10 cellular contexts compared by ENCODE assay signal in the genomic region with DNA sequence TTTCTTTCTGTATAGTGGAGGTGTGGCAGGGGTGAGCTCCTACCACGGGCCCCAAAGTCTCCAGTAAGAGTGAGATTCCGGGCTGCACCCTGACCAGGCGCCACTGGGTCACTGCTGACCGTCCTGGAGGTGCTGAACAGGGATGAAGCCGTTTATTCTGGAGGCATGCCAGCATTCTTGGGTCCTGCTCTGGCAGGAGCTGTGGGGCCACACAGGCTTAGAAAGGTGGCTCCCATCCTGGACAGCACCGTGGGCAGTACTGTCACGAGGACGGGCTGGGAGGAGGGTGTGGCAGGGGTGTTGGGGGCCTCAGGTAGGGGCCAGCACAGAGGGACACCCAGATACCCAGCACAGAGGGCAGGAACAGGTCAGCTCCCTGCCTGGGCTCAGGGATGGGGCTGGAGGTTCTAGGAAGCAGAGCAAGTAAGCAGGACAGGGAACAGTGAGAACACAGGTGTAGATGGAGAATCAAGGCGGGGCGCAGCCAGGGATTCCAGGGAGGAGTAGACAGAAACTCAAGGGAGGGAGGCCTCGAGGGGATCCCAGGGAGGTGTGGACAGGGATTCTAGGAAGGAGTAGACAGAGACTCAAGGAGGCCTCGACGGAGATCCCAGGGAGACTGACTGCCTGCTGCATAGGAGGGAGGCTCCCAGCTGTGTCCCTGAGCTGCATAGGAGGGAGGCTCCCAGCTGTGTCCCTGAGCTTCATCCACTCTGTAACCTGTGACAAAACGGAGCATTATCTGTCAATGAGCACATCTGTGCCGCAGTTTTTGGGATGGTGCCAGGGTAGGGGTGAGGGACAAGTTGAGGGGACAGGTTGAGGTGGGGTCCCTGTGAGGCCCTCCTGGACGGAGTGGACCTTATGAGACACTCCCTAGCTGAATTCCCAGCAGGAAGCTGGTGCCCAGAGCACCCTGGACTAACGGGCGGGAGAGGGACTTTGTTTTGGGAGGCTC. TPM values are rescaled to one million over a fixed set of nuclear protein-coding genes. Genes with fewer than 3 reads are reported as not detected.
DNase-seq lines count a peak whose midpoint lies in the region; ATAC-seq and TF ChIP-seq lines count a peak whose summit lies in the region.
"Had no signal": no experiment of that assay in that cellular context is flagged by ENCODE, and none has a peak within 500 bp of the region (broad histone marks: within the 10 kb centered on the region; RNA-seq: fewer than 3 reads in every experiment).

No MANE protein-coding gene starts in this region.

- WGBS in body of pancreas, 2 donors, result 47 to 54% methylated on average over 15 to 18 of the region's 18 CpGs

- peaks cover 11% of the 10 kb centered on the region for H3K4me1 ChIP-seq in body of pancreas
- H3K4me1 ChIP-seq: colonic mucosa had no signal

- no peaks in the 10 kb centered on the region for H3K36me3 ChIP-seq in body of pancreas (replicated peaks in 1 of 2; ENCODE audit: insufficient read depth in 1 of 2, low read depth in 2 of 2)
- H3K36me3 ChIP-seq: colonic mucosa had no signal

- H3K4me3 Mint-ChIP-seq in nephron, result peak overlapping the region; percentile 84 to 89 (median 86)

- no peaks in the 10 kb centered on the region for H3K9me3 ChIP-seq in body of pancreas
- H3K9me3 ChIP-seq: colonic mucosa had no signal

- TF ChIP-seq POLR2A in body of pancreas (IDR thresholded peaks at IDR 0.05), result no peak

- H3K27me3 Mint-ChIP-seq in nephron (ENCODE audit: low read depth), result peaks cover 85% of the 10 kb centered on the region

- intact Hi-C loops in body of pancreas (cut with DNase I), result no loop called here

- TF ChIP-seq CTCF in body of pancreas (IDR thresholded peaks at IDR 0.05) (no peak), nephron (IDR thresholded peaks at IDR 0.05; ENCODE audit: unreplicated experiment in 3 of 3) (no peak)

- no peak overlapping the region for H3K4me3 ChIP-seq in body of pancreas
- H3K4me3 ChIP-seq: colonic mucosa had no signal

- peaks cover 3% of the 10 kb centered on the region for H3K9me3 Mint-ChIP-seq in nephron

- peaks cover 0 to 6% of the 10 kb centered on the region in 2 donors for H3K27me3 ChIP-seq in body of pancreas

- DNase-seq in Daoy (ENCODE audit: low read depth), result peak; percentile 25
- DNase-seq in NCI-H1694 treated with DMSO at 0.1 percent for 48 hours (lab: John Stamatoyannopoulos, UW), result peak; percentile 69
- DNase-seq in body of pancreas, result peak; percentile 24 to 64 (median 42)
- no peak for DNase-seq in MV-4-11 (lab: John Stamatoyannopoulos, UW)
- DNase-seq in T-helper 1 cell, result no peak
- no peak for DNase-seq in SKM-1 treated with dmso at 0.1 percent for 144 hours (lab: John Stamatoyannopoulos, UW; ENCODE audit: unreplicated experiment)
- DNase-seq: colonic mucosa had no signal

- peak overlapping the region; percentile 66 to 90 (median 88) for H3K27ac Mint-ChIP-seq in nephron

- ATAC-seq in body of pancreas (peak; percentile 4), GM18861 (IDR thresholded peaks at IDR 0.05; ENCODE audit: unreplicated experiment) (no peak)

- peaks cover 3% of the 10 kb centered on the region for H3K36me3 Mint-ChIP-seq in nephron (ENCODE audit: low read depth)

- peaks cover 12% of the 10 kb centered on the region for H3K4me1 Mint-ChIP-seq in nephron

- H3K27ac ChIP-seq in body of pancreas, result no peak overlapping the region
- H3K27ac ChIP-seq: colonic mucosa, SK-N-MC had no signal

RNA-seq across cellular contexts. Expression of a gene that starts 1.1 kb away (rescaled TPM):
- 9.0 and 13.5 TPM in 2 replicates for total RNA-seq in Daoy (2014; rRNA removed; shearing (Covaris generic))
- 1 to 10 TPM in 1 of 2 donors, under 1 TPM in 1; 0.99 to 1.3 TPM for total RNA-seq in body of pancreas

Comparison
In these comparisons a context has a peak if more than half of its experiments do, and no peak if none do; other contexts are left out.
1. DNase-seq: peak in Daoy (single experiment), NCI-H1694 treated with DMSO at 0.1 percent for 48 hours (single experiment) and body of pancreas (4 of 4); none in MV-4-11 (single experiment), T-helper 1 cell (0 of 5) and SKM-1 treated with dmso at 0.1 percent for 144 hours (single experiment).